ENCODE assay signal across 8 cellular contexts in the genomic region with DNA sequence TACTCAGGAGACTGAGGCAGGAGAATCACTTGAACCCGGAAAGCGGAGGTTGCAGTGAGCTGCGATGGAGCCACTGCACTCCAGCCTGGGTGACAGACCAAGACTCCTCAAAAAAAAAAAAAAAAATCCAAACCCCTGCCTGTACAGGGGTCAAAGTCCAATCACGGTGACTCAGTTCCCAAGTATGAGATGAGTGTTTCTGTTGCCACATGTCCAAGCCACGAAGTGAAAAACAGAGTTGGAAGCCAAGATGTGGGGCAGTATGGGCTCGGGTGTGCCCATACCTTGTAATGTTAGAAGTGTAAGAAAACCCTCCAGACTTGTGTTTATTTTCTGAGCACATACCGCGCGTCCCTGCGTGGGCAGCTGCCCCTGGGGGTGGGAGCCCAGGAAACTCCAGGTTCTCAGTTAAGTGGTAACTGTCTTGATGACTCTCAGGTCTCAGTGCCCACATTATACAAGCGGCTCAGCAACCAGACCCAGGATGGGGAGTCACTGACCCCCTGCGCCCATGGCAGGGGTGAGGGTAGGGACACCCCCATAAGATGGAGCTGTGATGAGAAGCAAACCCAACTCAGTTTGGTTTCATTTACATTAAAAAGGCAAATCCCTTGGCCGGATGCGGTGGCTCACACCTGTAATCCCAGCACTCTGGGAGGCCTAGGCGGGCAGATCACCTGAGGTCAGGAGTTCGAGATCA. TPM values are rescaled to one million over a fixed set of nuclear protein-coding genes. Genes with fewer than 3 reads are reported as not detected.
DNase-seq lines count a peak whose midpoint lies in the region; ATAC-seq, FAIRE-seq and TF ChIP-seq lines count a peak whose summit lies in the region.

No MANE protein-coding gene starts in this region.

- POLR2A ChIA-PET in CD4-positive, alpha-beta memory T cell (lab: Charles Lee; ENCODE audit: partially characterized antibody) = interaction anchor here (0.7 to 47.8 kb wide), 10 partner anchors 8 to 167 kb away, joined by 3 to 3893 read pairs (median 4); partner anchors contain the start of genes ABCA7, ARHGAP45, CIRBP and POLR2E

- no peak overlapping the region for H3K9ac ChIP-seq in HUES48 (ENCODE audit: low read depth, low read length)

- no peaks in the 10 kb centered on the region for H3K27me3 Mint-ChIP-seq in CD4-positive, alpha-beta memory T cell

- H3K27ac Mint-ChIP-seq in CD4-positive, alpha-beta memory T cell = peak overlapping the region; percentile 80 to 97 (median 96)

- no peak for ATAC-seq in GM21619 (IDR thresholded peaks at IDR 0.05; ENCODE audit: unreplicated experiment)

- peaks cover 0 to 6% (median 0%) of the 10 kb centered on the region in 8 donors for H3K9me3 Mint-ChIP-seq in CD4-positive, alpha-beta memory T cell

- H3K36me3 Mint-ChIP-seq in CD4-positive, alpha-beta memory T cell = peaks cover 0 to 9% of the 10 kb centered on the region in 2 donors

- peak overlapping the region; percentile 34 for H3K27ac ChIP-seq in CD4-positive, alpha-beta memory T cell (ENCODE audit: low read depth, low read length)
- H3K27ac ChIP-seq in HUES48 (ENCODE audit: low read depth, low read length) = peak overlapping the region; percentile 82

- peak in 2 of 5 donors; percentile 24 to 70 for DNase-seq in CD4-positive, alpha-beta memory T cell
- DNase-seq in activated T-cell treated with anti-CD3 and anti-CD28 coated beads for 48 hours (ENCODE audit: low read depth) (peak; percentile 71), fibroblast of the aortic adventitia (ENCODE audit: low read depth) (peak; percentile 100), retinal pigment epithelial cell (ENCODE audit: low read depth) (peak; percentile 98), frontal cortex (ENCODE audit: low spot score in 2 of 2) (no peak), Ammon's horn (ENCODE audit: low spot score) (no peak)

- H3K4me1 Mint-ChIP-seq in CD4-positive, alpha-beta memory T cell = peaks cover 17 to 62% (median 42%) of the 10 kb centered on the region in 4 donors

- intact Hi-C loops in CD4-positive, alpha-beta memory T cell (cut with micrococcal nuclease) = loop anchor here (1.0 to 5.0 kb wide), 4 partner anchors 7 to 138 kb away; partner anchors contain the start of genes ARHGAP45, ATP5F1D, POLR2E and SBNO2

- no peaks in the 10 kb centered on the region for H3K9me3 ChIP-seq in CD4-positive, alpha-beta memory T cell (ENCODE audit: control insufficient read depth in 1 of 2, low read length in 2 of 2)
- no peaks in the 10 kb centered on the region for H3K9me3 ChIP-seq in HUES48 (ENCODE audit: control insufficient read depth, insufficient read depth, low read length)

- CTCF ChIA-PET in CD4-positive, alpha-beta memory T cell (lab: Charles Lee; ENCODE audit: partially characterized antibody) = interaction anchor here (1.0 to 1.9 kb wide), 3 partner anchors 15 to 37 kb away, joined by 4 to 6 read pairs (median 4); no protein-coding TSS in a partner anchor

- peaks cover 46% of the 10 kb centered on the region for H3K4me1 ChIP-seq in CD4-positive, alpha-beta memory T cell (ENCODE audit: insufficient read depth, low read length)
- peaks cover 5% of the 10 kb centered on the region; the same call in 1 of the 2 replicates for H3K4me1 ChIP-seq in HUES48 (ENCODE audit: control insufficient read depth, insufficient read depth, low read length)

- no peak for FAIRE-seq in frontal cortex (lab: Jason Lieb, UNC)

- peaks cover 7% of the 10 kb centered on the region for H3K36me3 ChIP-seq in CD4-positive, alpha-beta memory T cell (ENCODE audit: insufficient read depth, low read length)
- H3K36me3 ChIP-seq in HUES48 (ENCODE audit: control insufficient read depth, insufficient read depth, low read length) = peaks cover 18% of the 10 kb centered on the region

- H3K27me3 ChIP-seq in CD4-positive, alpha-beta memory T cell (ENCODE audit: insufficient read depth, low read length) = no peaks in the 10 kb centered on the region
- H3K27me3 ChIP-seq in HUES48 (ENCODE audit: control insufficient read depth, insufficient read depth, low read length) = no peaks in the 10 kb centered on the region

- no peak for TF ChIP-seq CTCF in fibroblast of the aortic adventitia (IDR thresholded peaks at IDR 0.05; ENCODE audit: insufficient read depth, low read length)
- no peak for TF ChIP-seq CTCF in retinal pigment epithelial cell (conservative IDR thresholded peaks at IDR 0.05; ENCODE audit: low read depth, low read length)

- H3K4me3 Mint-ChIP-seq in CD4-positive, alpha-beta memory T cell = peak overlapping the region; percentile 4 to 86 (median 52)

- H3K4me3 ChIP-seq in CD4-positive, alpha-beta memory T cell (ENCODE audit: low read length in 2 of 2) = no peak overlapping the region
- no peak overlapping the region for H3K4me3 ChIP-seq in HUES48 (ENCODE audit: low read depth, low read length)
- peak overlapping the region; percentile 18 for H3K4me3 ChIP-seq in fibroblast of the aortic adventitia (ENCODE audit: low read depth, low read length)
- H3K4me3 ChIP-seq in retinal pigment epithelial cell (ENCODE audit: low read length) = peak overlapping the region; percentile 15

RNA-seq across cellular contexts. Expression of gene GPX4, which starts 1.2 kb away (rescaled TPM):
- 100 to 1,000 TPM; 210 to 220 TPM for total RNA-seq in CD4-positive, alpha-beta memory T cell
- 100 to 1,000 TPM; 399 to 406 TPM for polyA plus RNA-seq in CD4-positive, alpha-beta memory T cell
- total RNA-seq in fibroblast of the aortic adventitia (ENCODE audit: low replicate concordance) = 156 and 288 TPM in 2 replicates
- total RNA-seq in frontal cortex = 150 TPM

RNA-seq across cellular contexts. Expression of gene POLR2E, which starts 7.4 kb away (rescaled TPM):
- 10 to 100 TPM; 76.0 to 80.0 TPM for total RNA-seq in CD4-positive, alpha-beta memory T cell
- 100 to 1,000 TPM; 167 to 197 TPM for polyA plus RNA-seq in CD4-positive, alpha-beta memory T cell
- total RNA-seq in fibroblast of the aortic adventitia (ENCODE audit: low replicate concordance) (27.7 and 91.2 TPM in 2 replicates), frontal cortex (35.5 TPM)

RNA-seq across cellular contexts. Expression of gene ARHGAP45, which starts 35.6 kb away (rescaled TPM):
- 100 to 1,000 TPM; 834 to 836 TPM for total RNA-seq in CD4-positive, alpha-beta memory T cell
- 100 to 1,000 TPM; 222 to 501 TPM for polyA plus RNA-seq in CD4-positive, alpha-beta memory T cell
- 0.18 TPM in 1 of 2 replicates, not detected in the other for total RNA-seq in fibroblast of the aortic adventitia (ENCODE audit: low replicate concordance)
- 1.2 TPM for total RNA-seq in frontal cortex

Comparison
In these comparisons a context has a peak if more than half of its experiments do, and no peak if none do; other contexts are left out.
1. DNase-seq: peak in activated T-cell treated with anti-CD3 and anti-CD28 coated beads for 48 hours (single experiment), fibroblast of the aortic adventitia (single experiment) and retinal pigment epithelial cell (single experiment); none in frontal cortex (0 of 2) and Ammon's horn (single experiment).
2. H3K4me3 ChIP-seq: peak in fibroblast of the aortic adventitia (single experiment) and retinal pigment epithelial cell (single experiment); none in CD4-positive, alpha-beta memory T cell (0 of 2) and HUES48 (single experiment).
3. RNA of gene ARHGAP45, which starts 35.6 kb away (total RNA-seq): 834 to 836 TPM in CD4-positive, alpha-beta memory T cell; 1.2 TPM in frontal cortex (single experiment) and 0.18 TPM in fibroblast of the aortic adventitia; every median in the first group is over 100 times any median in the second.